In genomic region chr10:103197177-103197576, GRCh38 we compare ENCODE assay signal across 8 cellular contexts. TPM values are rescaled to one million over a fixed set of nuclear protein-coding genes. Genes with fewer than 3 reads are reported as not detected.
DNase-seq lines count a peak whose midpoint lies in the region; ATAC-seq and TF ChIP-seq lines count a peak whose summit lies in the region.

No MANE protein-coding gene starts in this region.

- no peak for ATAC-seq in HG03354 (IDR thresholded peaks at IDR 0.05; ENCODE audit: poor library complexity, severe bottlenecking, unreplicated experiment)

- no peaks in the 10 kb centered on the region for H3K27me3 Mint-ChIP-seq in mesothelial cell of epicardium (ENCODE audit: low read depth)
- H3K27me3 Mint-ChIP-seq in chondrocyte (ENCODE audit: low read depth): no peaks in the 10 kb centered on the region

- H3K4me1 Mint-ChIP-seq in mesothelial cell of epicardium (no peaks in the 10 kb centered on the region), chondrocyte (ENCODE audit: low read depth) (peaks cover 17% of the 10 kb centered on the region)

- no peak overlapping the region for H3K4me3 Mint-ChIP-seq in mesothelial cell of epicardium
- no peak overlapping the region for H3K4me3 Mint-ChIP-seq in chondrocyte (ENCODE audit: unreplicated experiment)

- H3K9me3 Mint-ChIP-seq in mesothelial cell of epicardium: no peaks in the 10 kb centered on the region
- no peaks in the 10 kb centered on the region for H3K9me3 Mint-ChIP-seq in chondrocyte (ENCODE audit: low read depth)

- H3K27ac Mint-ChIP-seq in mesothelial cell of epicardium (no peak overlapping the region), chondrocyte (ENCODE audit: unreplicated experiment) (no peak overlapping the region)

- H3K36me3 Mint-ChIP-seq in mesothelial cell of epicardium (no peaks in the 10 kb centered on the region), chondrocyte (ENCODE audit: low read depth) (no peaks in the 10 kb centered on the region)

- DNase-seq in Daoy (ENCODE audit: low read depth): peak; percentile 49
- peak; percentile 87 for DNase-seq in NOMO-1 treated with DMSO at 0.1 percent for 48 hours (lab: John Stamatoyannopoulos, UW; ENCODE audit: unreplicated experiment)
- DNase-seq in dermis microvascular lymphatic vessel endothelial cell (ENCODE audit: low read depth in 2 of 2): peak; percentile 77 to 87
- peak; percentile 51 for DNase-seq in mucosa of gallbladder (ENCODE audit: low spot score)
- no peak for DNase-seq in GM19240 (ENCODE audit: insufficient read length, low spot score)
- no peak for DNase-seq in mesothelial cell of epicardium (ENCODE audit: low spot score in 2 of 2, unreplicated experiment in 2 of 2)
- DNase-seq in chondrocyte (ENCODE audit: low spot score): no peak

- TF ChIP-seq CTCF in mesothelial cell of epicardium (IDR thresholded peaks at IDR 0.05; ENCODE audit: unreplicated experiment): no peak
- TF ChIP-seq CTCF in chondrocyte (IDR thresholded peaks at IDR 0.05): no peak

RNA-seq across cellular contexts. Expression of gene NT5C2, which starts 4.1 kb away (rescaled TPM):
- 33.6 and 34.2 TPM in 2 replicates for total RNA-seq in Daoy (2014; rRNA removed; shearing (Covaris generic))
- total RNA-seq in dermis microvascular lymphatic vessel endothelial cell (38.6 and 48.8 TPM in 2 replicates), mucosa of gallbladder (95.2 TPM), mesothelial cell of epicardium (77.7 to 84.3 TPM (median 81.2 TPM) in 3 replicates), chondrocyte (73.5 to 81.0 TPM (median 78.7 TPM) in 3 replicates)

RNA-seq across cellular contexts. Expression of gene RPEL1, which starts 48.5 kb away (rescaled TPM):
- 0.06 TPM in 2 replicates for total RNA-seq in Daoy (2014; rRNA removed; shearing (Covaris generic))
- 0.13 TPM in 2 replicates for total RNA-seq in dermis microvascular lymphatic vessel endothelial cell
- 0.09 TPM for total RNA-seq in mucosa of gallbladder
- total RNA-seq in mesothelial cell of epicardium: not detected in 3 replicates
- not detected in 3 replicates for total RNA-seq in chondrocyte

Comparison
In these comparisons a context has a peak if more than half of its experiments do, and no peak if none do; other contexts are left out.
1. DNase-seq: peak in Daoy (single experiment), NOMO-1 treated with DMSO at 0.1 percent for 48 hours (single experiment), dermis microvascular lymphatic vessel endothelial cell (2 of 2) and mucosa of gallbladder (single experiment); none in GM19240 (single experiment), mesothelial cell of epicardium (0 of 2) and chondrocyte (single experiment).